10 cellular contexts compared by ENCODE assay signal in genomic region chr3:72265250-72265649, GRCh38.
A peak's percentile ranks its signal among the peaks of the same experiment; 100 is the strongest.
DNase-seq lines count a peak whose midpoint lies in the region; ATAC-seq and TF ChIP-seq lines count a peak whose summit lies in the region.
"Had no signal": no experiment of that assay in that cellular context is flagged by ENCODE, and none has a peak within 500 bp of the region (broad histone marks: within the 10 kb centered on the region; RNA-seq: fewer than 3 reads in every experiment).

No MANE protein-coding gene starts in this region.

- no peaks in the 10 kb centered on the region for H3K9me3 Mint-ChIP-seq in MCF 10A (ENCODE audit: unreplicated experiment)
- H3K9me3 Mint-ChIP-seq: IgD-negative memory B cell had no signal

- DNase-seq in MCF 10A (ENCODE audit: unreplicated experiment) (peak; percentile 36), breast epithelium (ENCODE audit: low spot score in 2 of 2) (no peak), OCI-LY7 (ENCODE audit: low spot score) (peak; percentile 41), fibroblast of pulmonary artery (ENCODE audit: low read depth) (peak; percentile 57), thoracic aorta (ENCODE audit: low spot score) (no peak), MG63 (no peak), NCI-H2171 treated with DMSO at 0.1 percent for 48 hours (lab: John Stamatoyannopoulos, UW) (no peak), occipital lobe (lab: John Stamatoyannopoulos, UW) (no peak)
- DNase-seq: Calu3 had no signal

- H3K27me3 ChIP-seq in breast epithelium (no peaks in the 10 kb centered on the region), thoracic aorta (replicated peaks; ENCODE audit: insufficient read depth) (no peaks in the 10 kb centered on the region), MG63 (no peaks in the 10 kb centered on the region)

- H3K4me3 Mint-ChIP-seq in MCF 10A (ENCODE audit: unreplicated experiment) = no peak overlapping the region
- H3K4me3 Mint-ChIP-seq: IgD-negative memory B cell had no signal

- POLR2A ChIA-PET in MCF 10A (lab: Yijun Ruan, JAX) (interaction anchor here (0.6 kb wide), 1 partner anchor 383 kb away, joined by 3 read pairs; no protein-coding TSS in a partner anchor), OCI-LY7 (lab: Charles Lee) (interaction anchor here (1.8 kb wide), 1 partner anchor 24 kb away, joined by 4 read pairs; no protein-coding TSS in a partner anchor)

- peaks cover 30% of the 10 kb centered on the region for H3K4me1 Mint-ChIP-seq in MCF 10A (ENCODE audit: insufficient read depth, unreplicated experiment)

- no peaks in the 10 kb centered on the region for H4K20me1 ChIP-seq in OCI-LY7 (ENCODE audit: insufficient read depth, low read length)

- no peaks in the 10 kb centered on the region for H3K4me1 ChIP-seq in breast epithelium
- no peaks in the 10 kb centered on the region for H3K4me1 ChIP-seq in OCI-LY7 (ENCODE audit: insufficient read depth, low read length, poor library complexity, severe bottlenecking)
- H3K4me1 ChIP-seq in thoracic aorta (ENCODE audit: control insufficient read depth in 1 of 2, low read depth in 2 of 2) = peaks cover 15 to 44% of the 10 kb centered on the region in 2 donors

- BruUV-seq in MCF 10A (replicated peaks; lab: Mats Ljungman, UMichigan) (no TSS peak), OCI-LY7 (replicated peaks; lab: Mats Ljungman, UMichigan) (no TSS peak)

- no peak overlapping the region for H3K4me2 ChIP-seq in OCI-LY7 (ENCODE audit: low read length)

- no peaks in the 10 kb centered on the region for H3K36me3 ChIP-seq in breast epithelium
- no peaks in the 10 kb centered on the region for H3K36me3 ChIP-seq in OCI-LY7 (ENCODE audit: insufficient read depth, low read length)
- H3K36me3 ChIP-seq in thoracic aorta = no peaks in the 10 kb centered on the region
- no peaks in the 10 kb centered on the region for H3K36me3 ChIP-seq in MG63

- no peak for ATAC-seq in thoracic aorta (ENCODE audit: insufficient number of reproducible peaks, low FRiP score, low read depth)

- H3K27me3 Mint-ChIP-seq in MCF 10A (ENCODE audit: insufficient read depth, unreplicated experiment) = peaks cover 35% of the 10 kb centered on the region

- intact Hi-C loops in MCF 10A (cut with micrococcal nuclease) (loop anchor here (1.0 kb wide), 2 partner anchors 310 to 390 kb away; no protein-coding TSS in a partner anchor), breast epithelium (cut with DNase I; ENCODE audit: low total_unique reads) (no loop called here), OCI-LY7 (cut with micrococcal nuclease; ENCODE audit: unreplicated experiment) (loop anchor here (1.0 to 10.0 kb wide), 4 partner anchors 160 to 390 kb away; no protein-coding TSS in a partner anchor)

- H3K9me2 ChIP-seq in OCI-LY7 (ENCODE audit: insufficient read depth, low read length) = no peaks in the 10 kb centered on the region

- no peak for TF ChIP-seq POLR2A in breast epithelium (IDR thresholded peaks at IDR 0.05)

- H3K27ac ChIP-seq in breast epithelium (no peak overlapping the region), OCI-LY7 (ENCODE audit: low read depth, low read length, poor library complexity, severe bottlenecking) (no peak overlapping the region), thoracic aorta (no peak overlapping the region)

- H3K4me3 ChIP-seq in breast epithelium (no peak overlapping the region), OCI-LY7 (ENCODE audit: low read depth, low read length, poor library complexity, severe bottlenecking) (no peak overlapping the region), fibroblast of pulmonary artery (replicated peaks; ENCODE audit: low read depth, low read length) (no peak overlapping the region), thoracic aorta (no peak overlapping the region), MG63 (no peak overlapping the region)

- no peaks in the 10 kb centered on the region for H3K36me3 Mint-ChIP-seq in MCF 10A (ENCODE audit: insufficient read depth, unreplicated experiment)
- H3K36me3 Mint-ChIP-seq: IgD-negative memory B cell had no signal

- CTCF ChIA-PET in MCF 10A (lab: Yijun Ruan, JAX) (interaction anchor here (0.6 to 2.3 kb wide), 18 partner anchors 9 to 547 kb away, joined by 3 to 9 read pairs (median 4); no protein-coding TSS in a partner anchor), OCI-LY7 (lab: Charles Lee; ENCODE audit: unreplicated experiment) (no interaction called here)

- no peaks in the 10 kb centered on the region for H3K79me2 ChIP-seq in OCI-LY7 (ENCODE audit: insufficient read depth, low read depth, low read length)

- H2AFZ ChIP-seq in OCI-LY7 (ENCODE audit: low read length) = no peak overlapping the region

- no peak overlapping the region for H3K27ac Mint-ChIP-seq in MCF 10A (ENCODE audit: low read depth, unreplicated experiment)

- TF ChIP-seq CTCF in MCF 10A (IDR thresholded peaks at IDR 0.05; ENCODE audit: unreplicated experiment) = peak; percentile 41
- TF ChIP-seq CTCF in breast epithelium (IDR thresholded peaks at IDR 0.05) = peak in 1 of 3 donors; percentile 24
- TF ChIP-seq CTCF in OCI-LY7 (conservative IDR thresholded peaks at IDR 0.05; ENCODE audit: low read length) = peak; percentile 76
- peak; percentile 39 for TF ChIP-seq CTCF in fibroblast of pulmonary artery (IDR thresholded peaks at IDR 0.05; ENCODE audit: low read length, missing control alignments)
- TF ChIP-seq CTCF in thoracic aorta (IDR thresholded peaks at IDR 0.05) = peak; percentile 19

- no peaks in the 10 kb centered on the region for H3K9me3 ChIP-seq in breast epithelium
- no peaks in the 10 kb centered on the region for H3K9me3 ChIP-seq in OCI-LY7 (ENCODE audit: low read length)
- no peaks in the 10 kb centered on the region for H3K9me3 ChIP-seq in thoracic aorta
- no peaks in the 10 kb centered on the region for H3K9me3 ChIP-seq in MG63

Comparison
In these comparisons a context has a peak if more than half of its experiments do, and no peak if none do; other contexts are left out.
1. DNase-seq: peak in MCF 10A (single experiment), OCI-LY7 (single experiment) and fibroblast of pulmonary artery (single experiment); none in breast epithelium (0 of 2), thoracic aorta (single experiment), MG63 (single experiment), NCI-H2171 treated with DMSO at 0.1 percent for 48 hours (single experiment) and occipital lobe (single experiment).